ENCODE assay signal across 29 cellular contexts in the genomic region with DNA sequence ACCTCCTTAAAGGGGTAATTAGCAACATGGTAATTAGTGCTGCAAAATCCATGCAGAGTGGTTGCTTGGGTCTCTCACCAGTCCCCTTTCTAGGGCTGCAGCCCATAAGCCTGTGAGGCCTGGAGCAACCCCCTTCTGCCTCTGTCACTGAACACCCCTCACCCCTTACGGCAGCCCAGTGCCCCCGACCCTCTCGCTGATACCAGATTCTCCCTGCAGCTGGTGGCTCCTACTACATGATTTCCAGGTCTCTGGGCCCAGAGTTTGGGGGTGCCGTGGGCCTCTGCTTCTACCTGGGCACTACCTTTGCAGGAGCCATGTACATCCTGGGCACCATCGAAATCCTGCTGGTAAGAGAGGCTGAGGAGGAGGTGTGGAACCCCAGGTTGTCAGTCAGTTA. TPM values are rescaled to one million over a fixed set of nuclear protein-coding genes. Genes with fewer than 3 reads are reported as not detected.
"Had no signal": no experiment of that assay in that cellular context is flagged by ENCODE, and none has a peak within 500 bp of the region (broad histone marks: within the 10 kb centered on the region; RNA-seq: fewer than 3 reads in every experiment).

No MANE protein-coding gene starts in this region.

- H3K4me1 ChIP-seq: colonic mucosa, left lung, lower lobe of right lung had no signal

- FAIRE-seq: endometrium, frontal cortex had no signal

- ATAC-seq: effector memory CD8-positive, alpha-beta T cell; esophagus mucosa; gastroesophageal sphincter; heart left ventricle; left cardiac atrium; left lung; left ventricle myocardium superior; lower lobe of right lung; mucosa of descending colon had no signal

- H3K9me3 ChIP-seq: colonic mucosa, esophagus squamous epithelium, gastroesophageal sphincter, heart left ventricle, left lung, lower lobe of right lung, mucosa of descending colon had no signal

- H3K27ac ChIP-seq: colonic mucosa, epithelial cell of prostate, esophagus squamous epithelium, gastroesophageal sphincter, heart left ventricle, hepatocyte, left lung, lower lobe of right lung had no signal

- H3K4me3 ChIP-seq: colonic mucosa, esophagus squamous epithelium, gastroesophageal sphincter, heart left ventricle, hepatocyte, left lung, lower lobe of right lung, mucosa of descending colon had no signal

- H3K36me3 ChIP-seq: colonic mucosa, esophagus squamous epithelium, gastroesophageal sphincter, heart left ventricle, left lung, lower lobe of right lung had no signal

- DNase-seq: colonic mucosa; cortex of kidney; effector CD8-positive, alpha-beta T cell; effector memory CD8-positive, alpha-beta T cell; endodermal cell; erythroblast; esophagus squamous epithelium; foreskin fibroblast; hypothalamus; immature natural killer cell; islet precursor cell; left cardiac atrium; left lung; left ventricle myocardium superior; lower lobe of right lung; mesenchymal stem cell; mucosa of descending colon had no signal

RNA-seq across cellular contexts. Expression of gene SLC12A5, which starts 8.0 kb away (rescaled TPM):
- total RNA-seq: esophagus mucosa, esophagus squamous epithelium, gastroesophageal sphincter, kidney epithelial cell, lower leg skin, myocyte had no signal
- polyA plus RNA-seq: heart left ventricle had no signal

RNA-seq across cellular contexts. Expression of gene MMP9, which starts 28.3 kb away (rescaled TPM):
- total RNA-seq: lung microvascular endothelial cell, mesothelial cell of epicardium, myocyte had no signal
